ENCODE assay signal across 9 cellular contexts in genomic region chr12:40760821-40761220, GRCh38.
"Had no signal": no experiment of that assay in that cellular context is flagged by ENCODE, and none has a peak within 500 bp of the region (broad histone marks: within the 10 kb centered on the region; RNA-seq: fewer than 3 reads in every experiment).

No MANE protein-coding gene starts in this region.

- H3K4me3 ChIP-seq: GM23248, HAP-1 had no signal

- H3K36me3 Mint-ChIP-seq: IgD-negative memory B cell had no signal

- H3K4me1 ChIP-seq: HAP-1 had no signal

- H3K9ac ChIP-seq: GM23248 had no signal

- H3K27ac Mint-ChIP-seq: HFFc6, IgD-negative memory B cell had no signal

- DNase-seq: GM23248, GOT3, H7, HFFc6 had no signal

- H3K9me3 ChIP-seq: HAP-1 had no signal

- H3K4me3 Mint-ChIP-seq: HFFc6, IgD-negative memory B cell had no signal

- FAIRE-seq: HepG2 had no signal

- H3K4me1 Mint-ChIP-seq: IgD-negative memory B cell had no signal

- H2AFZ ChIP-seq: GM23248 had no signal

- H3K27ac ChIP-seq: GM23248, HL-60 had no signal

- H3K36me3 ChIP-seq: HAP-1 had no signal

- ATAC-seq: HCT116, HepG2 had no signal
